Comparison of ENCODE assay signal across 1 cellular context in genomic region chr1:100249537-100250257, GRCh38.
TF ChIP-seq lines count a peak whose summit lies in the region.

Gene DBT (minus strand): TSS chr1:100249834. CDS start chr1:100249820, 14 bp downstream.

TF ChIP-seq in H1, 55 proteins besides CTCF, POLR2A, EP300 and RAD21 (continued from another document):
- peak; percentile 97 for TF ChIP-seq YY1 (IDR thresholded peaks at IDR 0.05; ENCODE audit: low read depth, low read length)
- peak; percentile 98 for TF ChIP-seq TAF1 (IDR thresholded peaks at IDR 0.05; ENCODE audit: low read depth, low read length)
- TF ChIP-seq JUND (IDR thresholded peaks at IDR 0.05; ENCODE audit: low read length) = 0 out of 2 replicates have a peak, but pooled peaks have one; percentile 21
- no peak for TF ChIP-seq CBX8 (IDR thresholded peaks at IDR 0.05; ENCODE audit: borderline replicate concordance, low read depth, low read length)
- peak; percentile 30; the same call in 1 of the 2 replicates for TF ChIP-seq RBBP5 (IDR thresholded peaks at IDR 0.05; ENCODE audit: borderline replicate concordance, low read depth, low read length)
- peak; percentile 98 for TF ChIP-seq POLR2AphosphoS5 (IDR thresholded peaks at IDR 0.05; ENCODE audit: low read depth, low read length)
- TF ChIP-seq CREB1 (IDR thresholded peaks at IDR 0.05) = peak; percentile 70
- TF ChIP-seq KDM5A (IDR thresholded peaks at IDR 0.05; ENCODE audit: low read length) = peak; percentile 93
- TF ChIP-seq CHD1 (IDR thresholded peaks at IDR 0.05; ENCODE audit: low read depth, low read length) = peak; percentile 57; the same call in 1 of the 2 replicates
- no peak for TF ChIP-seq NANOG (IDR thresholded peaks at IDR 0.05; ENCODE audit: insufficient read depth, low read depth, low read length, poor library complexity, severe bottlenecking)
- no peak for TF ChIP-seq EZH2 (IDR thresholded peaks at IDR 0.05; ENCODE audit: low read depth, low read length, severe bottlenecking)
- TF ChIP-seq E2F6 (IDR thresholded peaks at IDR 0.05) = 0 out of 2 replicates have a peak, but pooled peaks have one; percentile 16
- TF ChIP-seq ASH2L (IDR thresholded peaks at IDR 0.05; ENCODE audit: low read length) = peak; percentile 96
- peak; percentile 70; the same call in 1 of the 2 replicates for TF ChIP-seq SP4 (IDR thresholded peaks at IDR 0.05; ENCODE audit: low read length)
- 0 out of 2 replicates have a peak, but pooled peaks have one; percentile 30 for TF ChIP-seq ATF2 (IDR thresholded peaks at IDR 0.05; ENCODE audit: low read length)
